Comparison of ENCODE assay signal across 1 cellular context in the genomic region with DNA sequence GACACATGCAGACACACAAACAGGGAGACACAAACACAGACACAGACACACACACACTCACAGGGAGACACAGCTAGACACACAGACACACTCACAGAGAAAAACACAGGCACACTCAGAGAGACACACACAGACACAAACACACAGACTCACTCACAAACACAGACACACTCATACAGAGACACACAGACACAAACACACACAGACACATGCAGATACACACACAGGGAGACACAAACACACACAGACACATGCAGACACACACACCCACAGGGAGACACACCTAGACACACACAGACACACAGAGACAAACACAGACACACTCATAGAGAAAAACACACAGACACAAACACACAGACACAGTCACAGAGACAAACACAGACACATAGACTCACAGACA.
A peak's percentile ranks its signal among the peaks of the same experiment; 100 is the strongest.
TF ChIP-seq lines count a peak whose summit lies in the region.

No MANE protein-coding gene starts in this region.

TF ChIP-seq in HepG2, 621 proteins besides CTCF, POLR2A, EP300 and RAD21 (continued from another document):
- TF ChIP-seq, protein P1, sequence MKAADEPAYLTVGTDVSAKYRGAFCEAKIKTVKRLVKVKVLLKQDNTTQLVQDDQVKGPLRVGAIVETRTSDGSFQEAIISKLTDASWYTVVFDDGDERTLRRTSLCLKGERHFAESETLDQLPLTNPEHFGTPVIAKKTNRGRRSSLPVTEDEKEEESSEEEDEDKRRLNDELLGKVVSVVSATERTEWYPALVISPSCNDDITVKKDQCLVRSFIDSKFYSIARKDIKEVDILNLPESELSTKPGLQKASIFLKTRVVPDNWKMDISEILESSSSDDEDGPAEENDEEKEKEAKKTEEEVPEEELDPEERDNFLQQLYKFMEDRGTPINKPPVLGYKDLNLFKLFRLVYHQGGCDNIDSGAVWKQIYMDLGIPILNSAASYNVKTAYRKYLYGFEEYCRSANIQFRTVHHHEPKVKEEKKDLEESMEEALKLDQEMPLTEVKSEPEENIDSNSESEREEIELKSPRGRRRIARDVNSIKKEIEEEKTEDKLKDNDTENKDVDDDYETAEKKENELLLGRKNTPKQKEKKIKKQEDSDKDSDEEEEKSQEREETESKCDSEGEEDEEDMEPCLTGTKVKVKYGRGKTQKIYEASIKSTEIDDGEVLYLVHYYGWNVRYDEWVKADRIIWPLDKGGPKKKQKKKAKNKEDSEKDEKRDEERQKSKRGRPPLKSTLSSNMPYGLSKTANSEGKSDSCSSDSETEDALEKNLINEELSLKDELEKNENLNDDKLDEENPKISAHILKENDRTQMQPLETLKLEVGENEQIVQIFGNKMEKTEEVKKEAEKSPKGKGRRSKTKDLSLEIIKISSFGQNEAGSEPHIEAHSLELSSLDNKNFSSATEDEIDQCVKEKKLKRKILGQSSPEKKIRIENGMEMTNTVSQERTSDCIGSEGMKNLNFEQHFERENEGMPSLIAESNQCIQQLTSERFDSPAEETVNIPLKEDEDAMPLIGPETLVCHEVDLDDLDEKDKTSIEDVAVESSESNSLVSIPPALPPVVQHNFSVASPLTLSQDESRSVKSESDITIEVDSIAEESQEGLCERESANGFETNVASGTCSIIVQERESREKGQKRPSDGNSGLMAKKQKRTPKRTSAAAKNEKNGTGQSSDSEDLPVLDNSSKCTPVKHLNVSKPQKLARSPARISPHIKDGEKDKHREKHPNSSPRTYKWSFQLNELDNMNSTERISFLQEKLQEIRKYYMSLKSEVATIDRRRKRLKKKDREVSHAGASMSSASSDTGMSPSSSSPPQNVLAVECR (CRISPR knock-in tag; IDR thresholded peaks at IDR 0.05; ENCODE audit: borderline replicate concordance), result no peak
- TF ChIP-seq SOX6 (IDR thresholded peaks at IDR 0.05) (peak; percentile 50; the same call in 1 of the 2 replicates), SOX6 (CRISPR knock-in tag; IDR thresholded peaks at IDR 0.05) (no peak), SNAPC2 (CRISPR knock-in tag; IDR thresholded peaks at IDR 0.05) (no peak), HOXD1 (CRISPR knock-in tag; IDR thresholded peaks at IDR 0.05) (no peak), IKZF1 (IDR thresholded peaks at IDR 0.05) (0 out of 2 replicates have a peak, but pooled peaks have one; percentile 68), ZBTB21 (CRISPR knock-in tag; IDR thresholded peaks at IDR 0.05) (no peak), PHF20 (CRISPR knock-in tag; IDR thresholded peaks at IDR 0.05) (no peak), ATF7-NPFF (CRISPR knock-in tag; IDR thresholded peaks at IDR 0.05; ENCODE audit: low read depth) (no peak), LCORL (IDR thresholded peaks at IDR 0.05) (0 out of 2 replicates have a peak, but pooled peaks have one; percentile 13), LCORL (CRISPR knock-in tag; IDR thresholded peaks at IDR 0.05) (no peak), MXI1 (IDR thresholded peaks at IDR 0.05; ENCODE audit: borderline replicate concordance, low read depth, low read length) (no peak), YEATS4 (CRISPR knock-in tag; IDR thresholded peaks at IDR 0.05; ENCODE audit: borderline replicate concordance) (no peak), KDM1A (CRISPR knock-in tag; IDR thresholded peaks at IDR 0.05) (no peak), ZNF124 (CRISPR knock-in tag; IDR thresholded peaks at IDR 0.05) (no peak), ZMYM3 (CRISPR knock-in tag; IDR thresholded peaks at IDR 0.05) (no peak), NFRKB (IDR thresholded peaks at IDR 0.05) (0 out of 2 replicates have a peak, but pooled peaks have one; percentile 46), ZNF556 (CRISPR knock-in tag; IDR thresholded peaks at IDR 0.05; ENCODE audit: borderline replicate concordance) (no peak), ZFP37 (CRISPR knock-in tag; IDR thresholded peaks at IDR 0.05; ENCODE audit: borderline replicate concordance) (no peak), FOXP1 (IDR thresholded peaks at IDR 0.05) (no peak), FOXP1 (CRISPR knock-in tag; IDR thresholded peaks at IDR 0.05) (no peak), PAF1 (CRISPR knock-in tag; IDR thresholded peaks at IDR 0.05) (no peak), PHF5A (CRISPR knock-in tag; IDR thresholded peaks at IDR 0.05; ENCODE audit: low read depth, unreplicated experiment) (no peak), CBX5 (CRISPR knock-in tag; IDR thresholded peaks at IDR 0.05; ENCODE audit: borderline replicate concordance) (no peak), HOXA5 (CRISPR knock-in tag; IDR thresholded peaks at IDR 0.05) (no peak), SOX13 (IDR thresholded peaks at IDR 0.05) (no peak), SOX13 (CRISPR knock-in tag; conservative IDR thresholded peaks at IDR 0.05 in 1 of 2, IDR thresholded peaks at IDR 0.05 in 1 of 2) (no peak)
- TF ChIP-seq, protein P2, sequence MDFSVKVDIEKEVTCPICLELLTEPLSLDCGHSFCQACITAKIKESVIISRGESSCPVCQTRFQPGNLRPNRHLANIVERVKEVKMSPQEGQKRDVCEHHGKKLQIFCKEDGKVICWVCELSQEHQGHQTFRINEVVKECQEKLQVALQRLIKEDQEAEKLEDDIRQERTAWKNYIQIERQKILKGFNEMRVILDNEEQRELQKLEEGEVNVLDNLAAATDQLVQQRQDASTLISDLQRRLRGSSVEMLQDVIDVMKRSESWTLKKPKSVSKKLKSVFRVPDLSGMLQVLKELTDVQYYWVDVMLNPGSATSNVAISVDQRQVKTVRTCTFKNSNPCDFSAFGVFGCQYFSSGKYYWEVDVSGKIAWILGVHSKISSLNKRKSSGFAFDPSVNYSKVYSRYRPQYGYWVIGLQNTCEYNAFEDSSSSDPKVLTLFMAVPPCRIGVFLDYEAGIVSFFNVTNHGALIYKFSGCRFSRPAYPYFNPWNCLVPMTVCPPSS (IDR thresholded peaks at IDR 0.05), result peak; percentile 71; the same call in 1 of the 2 replicates
- TF ChIP-seq, protein P3, sequence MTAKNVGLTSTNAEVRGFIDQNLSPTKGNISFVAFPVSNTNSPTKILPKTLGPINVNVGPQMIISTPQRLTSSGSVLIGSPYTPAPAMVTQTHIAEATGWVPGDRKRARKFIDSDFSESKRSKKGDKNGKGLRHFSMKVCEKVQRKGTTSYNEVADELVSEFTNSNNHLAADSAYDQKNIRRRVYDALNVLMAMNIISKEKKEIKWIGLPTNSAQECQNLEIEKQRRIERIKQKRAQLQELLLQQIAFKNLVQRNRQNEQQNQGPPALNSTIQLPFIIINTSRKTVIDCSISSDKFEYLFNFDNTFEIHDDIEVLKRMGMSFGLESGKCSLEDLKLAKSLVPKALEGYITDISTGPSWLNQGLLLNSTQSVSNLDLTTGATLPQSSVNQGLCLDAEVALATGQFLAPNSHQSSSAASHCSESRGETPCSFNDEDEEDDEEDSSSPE (CRISPR knock-in tag; IDR thresholded peaks at IDR 0.05), result no peak
- TF ChIP-seq, protein P4, sequence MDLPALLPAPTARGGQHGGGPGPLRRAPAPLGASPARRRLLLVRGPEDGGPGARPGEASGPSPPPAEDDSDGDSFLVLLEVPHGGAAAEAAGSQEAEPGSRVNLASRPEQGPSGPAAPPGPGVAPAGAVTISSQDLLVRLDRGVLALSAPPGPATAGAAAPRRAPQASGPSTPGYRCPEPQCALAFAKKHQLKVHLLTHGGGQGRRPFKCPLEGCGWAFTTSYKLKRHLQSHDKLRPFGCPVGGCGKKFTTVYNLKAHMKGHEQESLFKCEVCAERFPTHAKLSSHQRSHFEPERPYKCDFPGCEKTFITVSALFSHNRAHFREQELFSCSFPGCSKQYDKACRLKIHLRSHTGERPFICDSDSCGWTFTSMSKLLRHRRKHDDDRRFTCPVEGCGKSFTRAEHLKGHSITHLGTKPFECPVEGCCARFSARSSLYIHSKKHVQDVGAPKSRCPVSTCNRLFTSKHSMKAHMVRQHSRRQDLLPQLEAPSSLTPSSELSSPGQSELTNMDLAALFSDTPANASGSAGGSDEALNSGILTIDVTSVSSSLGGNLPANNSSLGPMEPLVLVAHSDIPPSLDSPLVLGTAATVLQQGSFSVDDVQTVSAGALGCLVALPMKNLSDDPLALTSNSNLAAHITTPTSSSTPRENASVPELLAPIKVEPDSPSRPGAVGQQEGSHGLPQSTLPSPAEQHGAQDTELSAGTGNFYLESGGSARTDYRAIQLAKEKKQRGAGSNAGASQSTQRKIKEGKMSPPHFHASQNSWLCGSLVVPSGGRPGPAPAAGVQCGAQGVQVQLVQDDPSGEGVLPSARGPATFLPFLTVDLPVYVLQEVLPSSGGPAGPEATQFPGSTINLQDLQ (CRISPR knock-in tag; IDR thresholded peaks at IDR 0.05), result no peak
- TF ChIP-seq, protein P5, sequence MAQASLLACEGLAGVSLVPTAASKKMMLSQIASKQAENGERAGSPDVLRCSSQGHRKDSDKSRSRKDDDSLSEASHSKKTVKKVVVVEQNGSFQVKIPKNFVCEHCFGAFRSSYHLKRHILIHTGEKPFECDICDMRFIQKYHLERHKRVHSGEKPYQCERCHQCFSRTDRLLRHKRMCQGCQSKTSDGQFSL (CRISPR knock-in tag; IDR thresholded peaks at IDR 0.05), result no peak
- TF ChIP-seq, protein P6, sequence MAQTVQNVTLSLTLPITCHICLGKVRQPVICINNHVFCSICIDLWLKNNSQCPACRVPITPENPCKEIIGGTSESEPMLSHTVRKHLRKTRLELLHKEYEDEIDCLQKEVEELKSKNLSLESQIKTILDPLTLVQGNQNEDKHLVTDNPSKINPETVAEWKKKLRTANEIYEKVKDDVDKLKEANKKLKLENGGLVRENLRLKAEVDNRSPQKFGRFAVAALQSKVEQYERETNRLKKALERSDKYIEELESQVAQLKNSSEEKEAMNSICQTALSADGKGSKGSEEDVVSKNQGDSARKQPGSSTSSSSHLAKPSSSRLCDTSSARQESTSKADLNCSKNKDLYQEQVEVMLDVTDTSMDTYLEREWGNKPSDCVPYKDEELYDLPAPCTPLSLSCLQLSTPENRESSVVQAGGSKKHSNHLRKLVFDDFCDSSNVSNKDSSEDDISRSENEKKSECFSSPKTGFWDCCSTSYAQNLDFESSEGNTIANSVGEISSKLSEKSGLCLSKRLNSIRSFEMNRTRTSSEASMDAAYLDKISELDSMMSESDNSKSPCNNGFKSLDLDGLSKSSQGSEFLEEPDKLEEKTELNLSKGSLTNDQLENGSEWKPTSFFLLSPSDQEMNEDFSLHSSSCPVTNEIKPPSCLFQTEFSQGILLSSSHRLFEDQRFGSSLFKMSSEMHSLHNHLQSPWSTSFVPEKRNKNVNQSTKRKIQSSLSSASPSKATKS (CRISPR knock-in tag; IDR thresholded peaks at IDR 0.05), result no peak
- TF ChIP-seq, protein P7, sequence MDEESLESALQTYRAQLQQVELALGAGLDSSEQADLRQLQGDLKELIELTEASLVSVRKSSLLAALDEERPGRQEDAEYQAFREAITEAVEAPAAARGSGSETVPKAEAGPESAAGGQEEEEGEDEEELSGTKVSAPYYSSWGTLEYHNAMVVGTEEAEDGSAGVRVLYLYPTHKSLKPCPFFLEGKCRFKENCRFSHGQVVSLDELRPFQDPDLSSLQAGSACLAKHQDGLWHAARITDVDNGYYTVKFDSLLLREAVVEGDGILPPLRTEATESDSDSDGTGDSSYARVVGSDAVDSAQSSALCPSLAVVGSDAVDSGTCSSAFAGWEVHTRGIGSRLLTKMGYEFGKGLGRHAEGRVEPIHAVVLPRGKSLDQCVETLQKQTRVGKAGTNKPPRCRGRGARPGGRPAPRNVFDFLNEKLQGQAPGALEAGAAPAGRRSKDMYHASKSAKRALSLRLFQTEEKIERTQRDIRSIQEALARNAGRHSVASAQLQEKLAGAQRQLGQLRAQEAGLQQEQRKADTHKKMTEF (CRISPR knock-in tag; IDR thresholded peaks at IDR 0.05), result no peak
- TF ChIP-seq, protein P8, sequence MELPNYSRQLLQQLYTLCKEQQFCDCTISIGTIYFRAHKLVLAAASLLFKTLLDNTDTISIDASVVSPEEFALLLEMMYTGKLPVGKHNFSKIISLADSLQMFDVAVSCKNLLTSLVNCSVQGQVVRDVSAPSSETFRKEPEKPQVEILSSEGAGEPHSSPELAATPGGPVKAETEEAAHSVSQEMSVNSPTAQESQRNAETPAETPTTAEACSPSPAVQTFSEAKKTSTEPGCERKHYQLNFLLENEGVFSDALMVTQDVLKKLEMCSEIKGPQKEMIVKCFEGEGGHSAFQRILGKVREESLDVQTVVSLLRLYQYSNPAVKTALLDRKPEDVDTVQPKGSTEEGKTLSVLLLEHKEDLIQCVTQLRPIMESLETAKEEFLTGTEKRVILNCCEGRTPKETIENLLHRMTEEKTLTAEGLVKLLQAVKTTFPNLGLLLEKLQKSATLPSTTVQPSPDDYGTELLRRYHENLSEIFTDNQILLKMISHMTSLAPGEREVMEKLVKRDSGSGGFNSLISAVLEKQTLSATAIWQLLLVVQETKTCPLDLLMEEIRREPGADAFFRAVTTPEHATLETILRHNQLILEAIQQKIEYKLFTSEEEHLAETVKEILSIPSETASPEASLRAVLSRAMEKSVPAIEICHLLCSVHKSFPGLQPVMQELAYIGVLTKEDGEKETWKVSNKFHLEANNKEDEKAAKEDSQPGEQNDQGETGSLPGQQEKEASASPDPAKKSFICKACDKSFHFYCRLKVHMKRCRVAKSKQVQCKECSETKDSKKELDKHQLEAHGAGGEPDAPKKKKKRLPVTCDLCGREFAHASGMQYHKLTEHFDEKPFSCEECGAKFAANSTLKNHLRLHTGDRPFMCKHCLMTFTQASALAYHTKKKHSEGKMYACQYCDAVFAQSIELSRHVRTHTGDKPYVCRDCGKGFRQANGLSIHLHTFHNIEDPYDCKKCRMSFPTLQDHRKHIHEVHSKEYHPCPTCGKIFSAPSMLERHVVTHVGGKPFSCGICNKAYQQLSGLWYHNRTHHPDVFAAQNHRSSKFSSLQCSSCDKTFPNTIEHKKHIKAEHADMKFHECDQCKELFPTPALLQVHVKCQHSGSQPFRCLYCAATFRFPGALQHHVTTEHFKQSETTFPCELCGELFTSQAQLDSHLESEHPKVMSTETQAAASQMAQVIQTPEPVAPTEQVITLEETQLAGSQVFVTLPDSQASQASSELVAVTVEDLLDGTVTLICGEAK (IDR thresholded peaks at IDR 0.05), result peak; percentile 14; the same call in 1 of the 2 replicates
- TF ChIP-seq, protein P8 (CRISPR knock-in tag; IDR thresholded peaks at IDR 0.05), result no peak
